ENCODE assay signal across 16 cellular contexts in the genomic region with DNA sequence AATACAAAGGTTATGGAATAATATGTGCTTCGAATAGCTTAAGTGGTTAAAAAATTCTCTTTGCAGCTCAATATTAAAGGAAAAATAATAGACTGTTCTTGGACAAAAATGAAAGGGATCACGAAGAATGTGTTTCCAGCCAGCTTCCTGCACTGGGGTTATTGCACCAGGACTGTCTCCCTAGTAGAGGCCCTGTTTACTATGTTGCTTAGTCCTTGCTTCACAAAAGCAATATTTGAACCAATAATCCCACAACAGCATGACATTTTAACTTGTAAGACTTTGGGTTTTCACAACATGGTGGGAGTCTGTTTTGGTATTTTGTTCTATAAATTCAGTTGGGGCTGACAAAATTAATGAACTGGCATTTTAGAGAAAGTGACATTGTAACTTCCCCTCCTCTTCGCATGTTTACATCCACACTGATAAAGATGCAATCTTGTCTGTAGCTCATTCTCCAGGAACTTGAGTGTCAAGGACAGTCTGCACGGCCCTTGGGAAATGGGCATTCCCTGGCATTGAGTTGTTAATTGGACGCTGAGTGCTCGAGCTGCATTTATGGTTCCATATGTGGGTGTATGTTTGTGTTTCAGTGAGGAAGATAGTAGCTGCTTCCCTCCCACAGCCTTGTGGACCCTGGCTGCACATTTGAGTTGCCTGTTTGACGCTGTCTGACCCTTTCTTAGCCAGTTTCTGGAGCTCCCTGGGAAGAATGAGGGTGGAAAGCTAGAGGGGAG. TPM values are rescaled to one million over a fixed set of nuclear protein-coding genes. Genes with fewer than 3 reads are reported as not detected.
DNase-seq lines count a peak whose midpoint lies in the region; ATAC-seq, FAIRE-seq and TF ChIP-seq lines count a peak whose summit lies in the region.
"Had no signal": no experiment of that assay in that cellular context is flagged by ENCODE, and none has a peak within 500 bp of the region (broad histone marks: within the 10 kb centered on the region; RNA-seq: fewer than 3 reads in every experiment).

No MANE protein-coding gene starts in this region.

- H2AFZ ChIP-seq in HepG2 (ENCODE audit: low read length) (no peak overlapping the region), smooth muscle cell (ENCODE audit: low read depth) (no peak overlapping the region)

- intact Hi-C loops in cardiac septum (cut with DNase I) (no loop called here), left cardiac atrium (cut with DNase I) (no loop called here), HepG2 (cut with micrococcal nuclease; ENCODE audit: unreplicated experiment) (no loop called here)

- H3K27ac ChIP-seq in HepG2 (ENCODE audit: extremely low read length, insufficient read depth, low read length) (peak overlapping the region; percentile 47), smooth muscle cell (ENCODE audit: low read depth) (no peak overlapping the region)

- H3K4me3 ChIP-seq in fibroblast of pulmonary artery (replicated peaks; ENCODE audit: low read depth, low read length): no peak overlapping the region
- peak overlapping the region; percentile 38 to 52 (median 38); a peak in 5 of 6 replicates for H3K4me3 ChIP-seq in HepG2 (replicated peaks in 1 of 3; ENCODE audit: insufficient read depth in 1 of 3, low read depth in 2 of 3, low read length in 3 of 3)
- H3K4me3 ChIP-seq in smooth muscle cell: no peak overlapping the region
- H3K4me3 ChIP-seq in H7 (ENCODE audit: insufficient read depth, low read depth, low read length): no peak overlapping the region
- H3K4me3 ChIP-seq: K562 had no signal

- H3K27me3 ChIP-seq in HepG2 (ENCODE audit: control insufficient read depth in 1 of 2, insufficient read depth in 2 of 2, low read length in 2 of 2): no peaks in the 10 kb centered on the region
- H3K27me3 ChIP-seq in smooth muscle cell (ENCODE audit: low read depth): no peaks in the 10 kb centered on the region
- no peaks in the 10 kb centered on the region for H3K27me3 ChIP-seq in H7 (ENCODE audit: control insufficient read depth, insufficient read depth, low read length)

- H3K4me1 ChIP-seq in HepG2 (ENCODE audit: insufficient read depth, low read length): peaks cover 25% of the 10 kb centered on the region
- H3K4me1 ChIP-seq in smooth muscle cell (ENCODE audit: low read depth): no peaks in the 10 kb centered on the region

- H3K9me3 ChIP-seq in HepG2 (ENCODE audit: low read length) (no peaks in the 10 kb centered on the region), smooth muscle cell (replicated peaks; ENCODE audit: low read depth) (no peaks in the 10 kb centered on the region)

- H3K9ac ChIP-seq in HepG2 (ENCODE audit: insufficient read depth, low read depth, low read length) (0 out of 2 replicates have a peak overlapping the region, but pooled peaks have one; percentile 15), smooth muscle cell (ENCODE audit: low read depth) (no peak overlapping the region)

- no peak for TF ChIP-seq RAD21 in HepG2 (CRISPR knock-in tag; IDR thresholded peaks at IDR 0.05)

- FAIRE-seq in HepG2 (lab: Jason Lieb, UNC): peak; percentile 70
- FAIRE-seq: G401.6, K562 had no signal

- DNase-seq in cardiac septum (ENCODE audit: low spot score) (peak; percentile 51), left cardiac atrium (no peak), fibroblast of pulmonary artery (ENCODE audit: low read depth) (peak; percentile 45), HepG2 (ENCODE audit: low spot score) (no peak), smooth muscle cell (lab: John Stamatoyannopoulos, UW; ENCODE audit: unreplicated experiment) (no peak), DMS79 treated with DMSO at 0.1 percent for 48 hours (lab: John Stamatoyannopoulos, UW) (no peak), H7 (no peak)
- DNase-seq: 8988T, NCI-H1694 treated with DMSO at 0.1 percent for 48 hours, NCI-H510A treated with DMSO at 0.1 percent for 48 hours, NCI-H774, SHP77 had no signal

- no TSS peak for BruUV-seq in HepG2 (replicated peaks; lab: Mats Ljungman, UMichigan)

- peaks cover 3% of the 10 kb centered on the region for H3K79me2 ChIP-seq in HepG2 (ENCODE audit: insufficient read depth, low read length)
- peaks cover 3% of the 10 kb centered on the region for H3K79me2 ChIP-seq in smooth muscle cell (ENCODE audit: low read depth)

- TF ChIP-seq POLR2A in HepG2 (IDR thresholded peaks at IDR 0.05; ENCODE audit: insufficient read depth in 1 of 2, low read depth in 2 of 2, low read length in 2 of 2): no peak

- H3K4me2 ChIP-seq in HepG2 (ENCODE audit: low read depth, low read length) (peak overlapping the region; percentile 68), smooth muscle cell (peak overlapping the region; percentile 43)

- H3K36me3 ChIP-seq in HepG2 (replicated peaks in 1 of 2; ENCODE audit: control insufficient read depth in 1 of 2, insufficient read depth in 2 of 2, low read length in 2 of 2) (no peaks in the 10 kb centered on the region), smooth muscle cell (ENCODE audit: low read depth) (no peaks in the 10 kb centered on the region), H7 (replicated peaks; ENCODE audit: control insufficient read depth, insufficient read depth, low read length) (no peaks in the 10 kb centered on the region)

- CTCF ChIA-PET in HepG2 (lab: Yijun Ruan, JAX; ENCODE audit: low intra/inter-chr PET ratio, low total read pairs): no interaction called here

- TF ChIP-seq EP300 in HepG2 (IDR thresholded peaks at IDR 0.05; ENCODE audit: low read depth in 2 of 2, low read length in 2 of 2) (no peak), HepG2 (CRISPR knock-in tag; IDR thresholded peaks at IDR 0.05; ENCODE audit: borderline replicate concordance) (no peak)

- in situ Hi-C loops in HepG2 (cut with HindIII; ENCODE audit: extremely low pct_ligation_motif_present, low pct_unique_long_range_greater_than_20kb): no loop called here

- POLR2A ChIA-PET in HepG2 (lab: Yijun Ruan, JAX): interaction anchor here (2.6 kb wide), 1 partner anchor 21 kb away, joined by 15 read pairs; no protein-coding TSS in a partner anchor

- ATAC-seq in left cardiac atrium (no peak), HepG2 (peak; percentile 72), GM18858 (IDR thresholded peaks at IDR 0.05; ENCODE audit: unreplicated experiment) (no peak)
- ATAC-seq: K562 had no signal

- WGBS in HepG2 (ENCODE audit: low lambda C conversion rate): 21% methylated on average over 3 of the region's 7 CpGs
- 47% methylated on average over 7 of the region's 7 CpGs for WGBS in smooth muscle cell (ENCODE audit: low lambda C conversion rate)

- H3F3A ChIP-seq in smooth muscle cell (ENCODE audit: low read depth): no peaks in the 10 kb centered on the region

- TF ChIP-seq CTCF in fibroblast of pulmonary artery (IDR thresholded peaks at IDR 0.05; ENCODE audit: low read length, missing control alignments): no peak
- TF ChIP-seq CTCF in HepG2 (CRISPR knock-in tag; IDR thresholded peaks at IDR 0.05): no peak
- no peak for TF ChIP-seq CTCF in smooth muscle cell (IDR thresholded peaks at IDR 0.05; ENCODE audit: borderline replicate concordance, insufficient read depth, poor library complexity, severe bottlenecking)

- H4K20me1 ChIP-seq in HepG2 (ENCODE audit: insufficient read depth, low read length): no peaks in the 10 kb centered on the region
- no peaks in the 10 kb centered on the region for H4K20me1 ChIP-seq in smooth muscle cell (ENCODE audit: low read depth)

RNA-seq across cellular contexts. Expression of a gene that starts 39.1 kb away (rescaled TPM):
- 0.92 TPM for total RNA-seq in cardiac septum
- total RNA-seq in left cardiac atrium: 1 to 10 TPM; 1.1 to 2.7 TPM
- 1.3 and 1.4 TPM in 2 replicates for total RNA-seq in HepG2 (2016; rRNA removed; fragmentation: Illumina TruSeq; extraction: Trizol)
- total RNA-seq in HepG2 (2016; cell fraction: cytosol; rRNA removed; fragmentation: Illumina TruSeq; extraction: Trizol; ENCODE audit: low read depth): 0.62 and 0.71 TPM in 2 replicates
- 1.2 and 1.3 TPM in 2 replicates for total RNA-seq in HepG2 (2016; cell fraction: insoluble cytoplasmic fraction; rRNA removed; fragmentation: Illumina TruSeq; extraction: Trizol)
- total RNA-seq in HepG2 (2016; cell fraction: membrane; rRNA removed; fragmentation: Illumina TruSeq; extraction: Trizol): 0.68 and 0.90 TPM in 2 replicates
- 1.8 and 2.1 TPM in 2 replicates for total RNA-seq in HepG2 (2016; cell fraction: nucleus; rRNA removed; fragmentation: Illumina TruSeq; extraction: Trizol)
- polyA plus RNA-seq in HepG2 (2011; rRNA removed): 0.92 and 0.97 TPM in 2 replicates
- 0.56 and 0.71 TPM in 2 replicates for polyA plus RNA-seq in HepG2 (2011; cell fraction: cytosol; rRNA removed)
- 2.5 TPM in 2 replicates for polyA plus RNA-seq in HepG2 (2011; cell fraction: nucleus; rRNA removed)
- 2.4 and 2.5 TPM in 2 replicates for polyA plus RNA-seq in HepG2 (2012)
- polyA plus RNA-seq in HepG2 (2016; cell fraction: cytosol; fragmentation: Illumina TruSeq; extraction: Trizol; ENCODE audit: low read depth): 0.08 TPM in 2 replicates
- 1.2 and 1.3 TPM in 2 replicates for polyA plus RNA-seq in HepG2 (2016; cell fraction: insoluble cytoplasmic fraction; fragmentation: Illumina TruSeq; extraction: Trizol; ENCODE audit: low read depth)
- 0.15 and 0.20 TPM in 2 replicates for polyA plus RNA-seq in HepG2 (2016; cell fraction: membrane; fragmentation: Illumina TruSeq; extraction: Trizol; ENCODE audit: low read depth)
- 1.9 and 2.3 TPM in 2 replicates for polyA plus RNA-seq in HepG2 (2016; cell fraction: nucleus; fragmentation: Illumina TruSeq; extraction: Trizol; ENCODE audit: insufficient read depth, low read depth)
- polyA minus RNA-seq in HepG2 (2011; rRNA and poly(A)+ RNA removed; ENCODE audit: low replicate concordance): 2.5 TPM in 1 of 2 replicates, not detected in the other
- 1.7 and 1.8 TPM in 2 replicates for polyA minus RNA-seq in HepG2 (2011; cell fraction: cytosol; rRNA and poly(A)+ RNA removed)
- polyA minus RNA-seq in HepG2 (2011; cell fraction: nucleus; rRNA and poly(A)+ RNA removed): 3.1 and 3.2 TPM in 2 replicates
- total RNA-seq in smooth muscle cell: 6.7 and 8.9 TPM in 2 replicates
- 4.4 and 5.5 TPM in 2 replicates for polyA plus RNA-seq in smooth muscle cell
- total RNA-seq in H7 (2014; rRNA removed; shearing (Covaris generic)): 22.9 and 24.1 TPM in 2 replicates
- total RNA-seq: K562 had no signal
- polyA plus RNA-seq: CD14-positive monocyte, K562 had no signal

RNA-seq across cellular contexts. Expression of a gene that starts 59.6 kb away (rescaled TPM):
- total RNA-seq in cardiac septum (not detected), left cardiac atrium (under 1 TPM in 1 of 2 donors, not detected in 1; 0.44 TPM), HepG2 (2016; rRNA removed; fragmentation: Illumina TruSeq; extraction: Trizol) (0.60 and 0.89 TPM in 2 replicates), smooth muscle cell (0.72 and 2.4 TPM in 2 replicates)
- 0.30 and 0.44 TPM in 2 replicates for total RNA-seq in HepG2 (2016; cell fraction: cytosol; rRNA removed; fragmentation: Illumina TruSeq; extraction: Trizol; ENCODE audit: low read depth)
- total RNA-seq in HepG2 (2016; cell fraction: insoluble cytoplasmic fraction; rRNA removed; fragmentation: Illumina TruSeq; extraction: Trizol): 0.30 and 0.87 TPM in 2 replicates
- total RNA-seq in HepG2 (2016; cell fraction: membrane; rRNA removed; fragmentation: Illumina TruSeq; extraction: Trizol): 0.59 TPM in 2 replicates
- 0.31 and 0.94 TPM in 2 replicates for total RNA-seq in HepG2 (2016; cell fraction: nucleus; rRNA removed; fragmentation: Illumina TruSeq; extraction: Trizol)
- polyA plus RNA-seq in HepG2 (2011; rRNA removed) (0.30 and 0.57 TPM in 2 replicates), smooth muscle cell (1.4 and 5.6 TPM in 2 replicates)
- polyA plus RNA-seq in HepG2 (2011; cell fraction: cytosol; rRNA removed): 0.62 and 1.1 TPM in 2 replicates
- polyA plus RNA-seq in HepG2 (2011; cell fraction: nucleus; rRNA removed): 0.40 and 0.64 TPM in 2 replicates
- polyA plus RNA-seq in HepG2 (2012): 1.3 TPM in 2 replicates
- 0.40 and 0.47 TPM in 2 replicates for polyA plus RNA-seq in HepG2 (2016; cell fraction: cytosol; fragmentation: Illumina TruSeq; extraction: Trizol; ENCODE audit: low read depth)
- 0.40 and 0.85 TPM in 2 replicates for polyA plus RNA-seq in HepG2 (2016; cell fraction: insoluble cytoplasmic fraction; fragmentation: Illumina TruSeq; extraction: Trizol; ENCODE audit: low read depth)
- polyA plus RNA-seq in HepG2 (2016; cell fraction: membrane; fragmentation: Illumina TruSeq; extraction: Trizol; ENCODE audit: low read depth): 0.27 and 0.89 TPM in 2 replicates
- polyA plus RNA-seq in HepG2 (2016; cell fraction: nucleus; fragmentation: Illumina TruSeq; extraction: Trizol; ENCODE audit: insufficient read depth, low read depth): 1.0 TPM in 2 replicates
- polyA minus RNA-seq in HepG2 (2011; rRNA and poly(A)+ RNA removed; ENCODE audit: low replicate concordance): 0.09 and 4.3 TPM in 2 replicates
- polyA minus RNA-seq in HepG2 (2011; cell fraction: cytosol; rRNA and poly(A)+ RNA removed): not detected in 2 replicates
- polyA minus RNA-seq in HepG2 (2011; cell fraction: nucleus; rRNA and poly(A)+ RNA removed): 0.87 TPM in 1 of 2 replicates, not detected in the other
- total RNA-seq in H7 (2014; rRNA removed; shearing (Covaris generic)): 29.6 and 32.1 TPM in 2 replicates
- total RNA-seq: K562 had no signal
- polyA plus RNA-seq: CD14-positive monocyte, K562 had no signal

Comparison
In these comparisons a context has a peak if more than half of its experiments do, and no peak if none do; other contexts are left out.
1. DNase-seq: peak in cardiac septum (single experiment) and fibroblast of pulmonary artery (single experiment); none in left cardiac atrium (single experiment), HepG2 (single experiment), smooth muscle cell (single experiment), DMS79 treated with DMSO at 0.1 percent for 48 hours (single experiment) and H7 (single experiment).
2. H3K4me3 ChIP-seq: peak in HepG2 (3 of 3); none in fibroblast of pulmonary artery (single experiment), smooth muscle cell (single experiment) and H7 (single experiment).